ENCODE assay signal across 1 cellular context in the genomic region with DNA sequence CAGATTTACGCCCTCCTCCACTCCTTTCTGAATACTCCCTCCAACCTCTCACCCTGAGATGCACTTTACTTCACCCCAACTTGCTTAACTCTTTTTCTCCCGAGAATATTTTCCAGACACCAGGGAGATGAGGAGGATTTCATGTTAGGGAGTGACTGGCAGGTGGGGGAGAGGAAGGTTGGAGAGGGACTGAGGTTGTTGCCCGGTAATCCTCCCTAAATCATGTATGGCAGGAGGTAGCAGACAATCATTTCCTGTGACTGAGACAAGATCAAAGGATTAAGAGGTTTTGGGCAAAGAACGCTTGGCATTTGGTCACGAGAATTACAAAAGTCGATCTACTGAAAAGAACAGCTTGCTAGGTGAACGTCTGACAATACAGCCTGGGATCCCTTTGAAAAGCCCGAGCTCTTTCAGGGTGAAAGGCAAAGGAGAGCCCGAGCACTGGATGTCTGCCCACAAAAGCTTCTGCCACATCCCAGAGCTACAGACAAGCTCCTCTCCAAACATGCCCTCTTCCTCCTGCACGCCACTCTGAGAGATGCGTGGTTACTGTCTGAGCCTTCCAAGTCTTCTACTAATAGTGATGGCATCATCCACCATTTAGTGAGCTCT.
TF ChIP-seq lines count a peak whose summit lies in the region.

No MANE protein-coding gene starts in this region.

TF ChIP-seq in GM23338, 12 proteins besides CTCF, POLR2A, EP300 and RAD21:
- no peak for TF ChIP-seq JUNB (IDR thresholded peaks at IDR 0.05; ENCODE audit: unreplicated experiment)
- no peak for TF ChIP-seq CREB1 (CRISPR knock-in tag; IDR thresholded peaks at IDR 0.05; ENCODE audit: low read depth)
- no peak for TF ChIP-seq POLR2AphosphoS5 (IDR thresholded peaks at IDR 0.05; ENCODE audit: low read depth)
- no peak for TF ChIP-seq EZH2 (IDR thresholded peaks at IDR 0.05; ENCODE audit: low read depth, unreplicated experiment)
- TF ChIP-seq, protein P1, sequence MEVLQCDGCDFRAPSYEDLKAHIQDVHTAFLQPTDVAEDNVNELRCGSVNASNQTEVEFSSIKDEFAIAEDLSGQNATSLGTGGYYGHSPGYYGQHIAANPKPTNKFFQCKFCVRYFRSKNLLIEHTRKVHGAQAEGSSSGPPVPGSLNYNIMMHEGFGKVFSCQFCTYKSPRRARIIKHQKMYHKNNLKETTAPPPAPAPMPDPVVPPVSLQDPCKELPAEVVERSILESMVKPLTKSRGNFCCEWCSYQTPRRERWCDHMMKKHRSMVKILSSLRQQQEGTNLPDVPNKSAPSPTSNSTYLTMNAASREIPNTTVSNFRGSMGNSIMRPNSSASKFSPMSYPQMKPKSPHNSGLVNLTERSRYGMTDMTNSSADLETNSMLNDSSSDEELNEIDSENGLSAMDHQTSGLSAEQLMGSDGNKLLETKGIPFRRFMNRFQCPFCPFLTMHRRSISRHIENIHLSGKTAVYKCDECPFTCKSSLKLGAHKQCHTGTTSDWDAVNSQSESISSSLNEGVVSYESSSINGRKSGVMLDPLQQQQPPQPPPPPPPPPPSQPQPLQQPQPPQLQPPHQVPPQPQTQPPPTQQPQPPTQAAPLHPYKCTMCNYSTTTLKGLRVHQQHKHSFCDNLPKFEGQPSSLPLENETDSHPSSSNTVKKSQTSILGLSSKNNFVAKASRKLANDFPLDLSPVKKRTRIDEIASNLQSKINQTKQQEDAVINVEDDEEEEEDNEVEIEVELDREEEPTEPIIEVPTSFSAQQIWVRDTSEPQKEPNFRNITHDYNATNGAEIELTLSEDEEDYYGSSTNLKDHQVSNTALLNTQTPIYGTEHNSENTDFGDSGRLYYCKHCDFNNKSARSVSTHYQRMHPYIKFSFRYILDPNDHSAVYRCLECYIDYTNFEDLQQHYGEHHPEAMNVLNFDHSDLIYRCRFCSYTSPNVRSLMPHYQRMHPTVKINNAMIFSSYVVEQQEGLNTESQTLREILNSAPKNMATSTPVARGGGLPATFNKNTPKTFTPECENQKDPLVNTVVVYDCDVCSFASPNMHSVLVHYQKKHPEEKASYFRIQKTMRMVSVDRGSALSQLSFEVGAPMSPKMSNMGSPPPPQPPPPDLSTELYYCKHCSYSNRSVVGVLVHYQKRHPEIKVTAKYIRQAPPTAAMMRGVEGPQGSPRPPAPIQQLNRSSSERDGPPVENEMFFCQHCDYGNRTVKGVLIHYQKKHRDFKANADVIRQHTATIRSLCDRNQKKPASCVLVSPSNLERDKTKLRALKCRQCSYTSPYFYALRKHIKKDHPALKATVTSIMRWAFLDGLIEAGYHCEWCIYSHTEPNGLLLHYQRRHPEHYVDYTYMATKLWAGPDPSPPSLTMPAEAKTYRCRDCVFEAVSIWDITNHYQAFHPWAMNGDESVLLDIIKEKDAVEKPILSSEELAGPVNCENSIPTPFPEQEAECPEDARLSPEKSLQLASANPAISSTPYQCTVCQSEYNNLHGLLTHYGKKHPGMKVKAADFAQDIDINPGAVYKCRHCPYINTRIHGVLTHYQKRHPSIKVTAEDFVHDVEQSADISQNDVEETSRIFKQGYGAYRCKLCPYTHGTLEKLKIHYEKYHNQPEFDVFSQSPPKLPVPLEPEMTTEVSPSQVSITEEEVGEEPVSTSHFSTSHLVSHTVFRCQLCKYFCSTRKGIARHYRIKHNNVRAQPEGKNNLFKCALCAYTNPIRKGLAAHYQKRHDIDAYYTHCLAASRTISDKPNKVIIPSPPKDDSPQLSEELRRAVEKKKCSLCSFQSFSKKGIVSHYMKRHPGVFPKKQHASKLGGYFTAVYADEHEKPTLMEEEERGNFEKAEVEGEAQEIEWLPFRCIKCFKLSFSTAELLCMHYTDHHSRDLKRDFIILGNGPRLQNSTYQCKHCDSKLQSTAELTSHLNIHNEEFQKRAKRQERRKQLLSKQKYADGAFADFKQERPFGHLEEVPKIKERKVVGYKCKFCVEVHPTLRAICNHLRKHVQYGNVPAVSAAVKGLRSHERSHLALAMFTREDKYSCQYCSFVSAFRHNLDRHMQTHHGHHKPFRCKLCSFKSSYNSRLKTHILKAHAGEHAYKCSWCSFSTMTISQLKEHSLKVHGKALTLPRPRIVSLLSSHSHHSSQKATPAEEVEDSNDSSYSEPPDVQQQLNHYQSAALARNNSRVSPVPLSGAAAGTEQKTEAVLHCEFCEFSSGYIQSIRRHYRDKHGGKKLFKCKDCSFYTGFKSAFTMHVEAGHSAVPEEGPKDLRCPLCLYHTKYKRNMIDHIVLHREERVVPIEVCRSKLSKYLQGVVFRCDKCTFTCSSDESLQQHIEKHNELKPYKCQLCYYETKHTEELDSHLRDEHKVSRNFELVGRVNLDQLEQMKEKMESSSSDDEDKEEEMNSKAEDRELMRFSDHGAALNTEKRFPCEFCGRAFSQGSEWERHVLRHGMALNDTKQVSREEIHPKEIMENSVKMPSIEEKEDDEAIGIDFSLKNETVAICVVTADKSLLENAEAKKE (CRISPR knock-in tag; IDR thresholded peaks at IDR 0.05): no peak
- TF ChIP-seq NANOG (IDR thresholded peaks at IDR 0.05; ENCODE audit: borderline replicate concordance): no peak
- TF ChIP-seq EZH2phosphoT487 (IDR thresholded peaks at IDR 0.05; ENCODE audit: unreplicated experiment): no peak
